1 cellular context compared by ENCODE assay signal in genomic region chr1:247078315-247079140, GRCh38.
TF ChIP-seq lines count a peak whose summit lies in the region.

TSS of gene ZNF670 (minus strand) at chr1:247078811. CDS start at chr1:247078596, 215 bp downstream.

TF ChIP-seq in K562, 482 proteins besides CTCF, POLR2A, EP300 and RAD21 (continued from another document and continues in another):
- TF ChIP-seq HMGXB4 (CRISPR knock-in tag; IDR thresholded peaks at IDR 0.05) (no peak), PRDM10 (IDR thresholded peaks at IDR 0.05; ENCODE audit: partially characterized antibody) (peak; percentile 49), MBD1 (CRISPR knock-in tag; IDR thresholded peaks at IDR 0.05) (no peak), IRF2 (CRISPR knock-in tag; IDR thresholded peaks at IDR 0.05) (no peak), MTA2 (IDR thresholded peaks at IDR 0.05; ENCODE audit: low read depth) (no peak), PATZ1 (CRISPR knock-in tag; IDR thresholded peaks at IDR 0.05; ENCODE audit: borderline replicate concordance) (no peak), RFX1 (IDR thresholded peaks at IDR 0.05) (no peak), ZNF280A (IDR thresholded peaks at IDR 0.05; ENCODE audit: low read depth, partially characterized antibody) (no peak), GABPB2 (CRISPR knock-in tag; conservative IDR thresholded peaks at IDR 0.05) (no peak), ATF3 (IDR thresholded peaks at IDR 0.05) (peak; percentile 31; the same call in 1 of the 2 replicates), ATF3 (CRISPR knock-in tag; conservative IDR thresholded peaks at IDR 0.05) (no peak), ARID4B (CRISPR knock-in tag; IDR thresholded peaks at IDR 0.05) (peak; percentile 70; the same call in 1 of the 2 replicates), FOXP4 (CRISPR knock-in tag; IDR thresholded peaks at IDR 0.05; ENCODE audit: borderline replicate concordance) (no peak; the same call in 1 of the 2 replicates), ZBTB34 (CRISPR knock-in tag; IDR thresholded peaks at IDR 0.05) (no peak; the same call in 1 of the 2 replicates), RERE (CRISPR knock-in tag; IDR thresholded peaks at IDR 0.05; ENCODE audit: borderline replicate concordance) (0 out of 2 replicates have a peak, but pooled peaks have one; percentile 78), ZC3H4 (CRISPR knock-in tag; IDR thresholded peaks at IDR 0.05; ENCODE audit: borderline replicate concordance) (no peak), RCOR1 (IDR thresholded peaks at IDR 0.05; ENCODE audit: borderline replicate concordance in 1 of 2, low read depth in 2 of 2, low read length in 2 of 2) (peak in 1 of 2 experiments; percentile 45; a peak in 1 of 4 replicates), PRPF4 (IDR thresholded peaks at IDR 0.05; ENCODE audit: insufficient read depth, low read depth, low read length, poor library complexity, severe bottlenecking) (no peak), CHD1 (IDR thresholded peaks at IDR 0.05; ENCODE audit: low read length) (peak; percentile 87), CAMTA2 (CRISPR knock-in tag; conservative IDR thresholded peaks at IDR 0.05) (no peak), ZNF695 (CRISPR knock-in tag; IDR thresholded peaks at IDR 0.05) (no peak), CEBPB (tag; IDR thresholded peaks at IDR 0.05) (peak; percentile 86), SMC3 (conservative IDR thresholded peaks at IDR 0.05; ENCODE audit: insufficient read depth, low read depth, low read length) (no peak)
